ENCODE assay signal across 28 cellular contexts in genomic region chr18:57670046-57670445, GRCh38.
"Had no signal": no experiment of that assay in that cellular context is flagged by ENCODE, and none has a peak within 500 bp of the region (broad histone marks: within the 10 kb centered on the region; RNA-seq: fewer than 3 reads in every experiment).

No MANE protein-coding gene starts in this region.

- H3K9ac ChIP-seq: neural progenitor cell, parathyroid adenoma had no signal

- H3K27ac ChIP-seq: neural progenitor cell, ovary, parathyroid adenoma, psoas muscle, right lobe of liver, sigmoid colon, thoracic aorta, transverse colon, upper lobe of right lung, vagina had no signal

- H3K4me1 Mint-ChIP-seq: nephron, neural progenitor cell had no signal

- H3K36me3 ChIP-seq: neural progenitor cell, ovary, upper lobe of right lung had no signal

- ATAC-seq: natural killer cell; psoas muscle; right cardiac atrium; right lobe of liver; stimulated activated effector memory CD8-positive, alpha-beta T cell treated with anti-CD3 and anti-CD28 coated beads, Interleukin-12 subunit alpha, Interleukin-12 subunit beta, amount 100 ng/mL, for 72 hours; stimulated activated naive B cell treated with anti-CD40 and anti-IgM and Interleukin-4, amounts not matched to agents 10 μg/mL and 1 μg/mL and 100 μg/mL, for 72 hours; upper lobe of right lung had no signal

- H3K36me3 Mint-ChIP-seq: neural progenitor cell; stimulated activated effector memory CD8-positive, alpha-beta T cell treated with anti-CD3 and anti-CD28 coated beads, Interleukin-12 subunit alpha, Interleukin-12 subunit beta, amount 100 ng/mL, for 72 hours had no signal

- H3K9me3 ChIP-seq: ovary, sigmoid colon, thoracic aorta, thyroid gland, transverse colon, upper lobe of right lung, vagina had no signal

- H3K4me3 Mint-ChIP-seq: natural killer cell; nephron; neural progenitor cell; stimulated activated effector memory CD8-positive, alpha-beta T cell treated with anti-CD3 and anti-CD28 coated beads, Interleukin-12 subunit alpha, Interleukin-12 subunit beta, amount 100 ng/mL, for 72 hours; stimulated activated naive B cell treated with anti-CD40 and anti-IgM and Interleukin-4, amounts not matched to agents 10 μg/mL and 1 μg/mL and 100 μg/mL, for 72 hours; stimulated activated naive CD8-positive, alpha-beta T cell treated with anti-CD3 and anti-CD28 coated beads, Interleukin-15, Interleukin-2, amounts not matched to agents 100 ng/mL and 50 ng/mL, for 24 hours; type B pancreatic cell had no signal

- DNase-seq: natural killer cell; occipital lobe; ovary; posterior cingulate gyrus; psoas muscle; right cardiac atrium; right lobe of liver; sigmoid colon; small intestine; stimulated activated CD4-positive, alpha-beta T cell treated with anti-CD3 and anti-CD28 coated beads, Interleukin-15, amount 100 ng/mL, for 24 hours; stimulated activated CD4-positive, alpha-beta T cell treated with anti-CD3 and anti-CD28 coated beads, Interleukin-2, amount 100 ng/mL, for 24 hours; stimulated activated CD4-positive, alpha-beta T cell treated with anti-CD3 and anti-CD28 coated beads, Interleukin-2, amount 100 ng/mL, for 48 hours; stimulated activated CD4-positive, alpha-beta T cell treated with anti-CD3 and anti-CD28 coated beads, Interleukin-4, amount 100 ng/mL, for 24 hours; stimulated activated naive B cell treated with anti-CD40 and anti-IgM and Interleukin-4, amounts not matched to agents 10 μg/mL and 1 μg/mL and 100 μg/mL, for 72 hours; stimulated activated naive CD4-positive, alpha-beta T cell treated with Interleukin-2 at 50 U/mL for 16 hours; stomach; transverse colon; upper lobe of right lung had no signal

- H3K27me3 ChIP-seq: neural progenitor cell, ovary, right lobe of liver, sigmoid colon, stomach, thyroid gland, transverse colon, upper lobe of right lung, vagina had no signal

- H3K27me3 Mint-ChIP-seq: progenitor cell of endocrine pancreas; stimulated activated naive B cell treated with anti-CD40 and anti-IgM and Interleukin-4, amounts not matched to agents 10 μg/mL and 1 μg/mL and 100 μg/mL, for 72 hours; stimulated activated naive CD8-positive, alpha-beta T cell treated with anti-CD3 and anti-CD28 coated beads, Interleukin-15, Interleukin-2, amounts not matched to agents 100 ng/mL and 50 ng/mL, for 24 hours; type B pancreatic cell had no signal

- H3K4me1 ChIP-seq: parathyroid adenoma, psoas muscle had no signal

- H3K27ac Mint-ChIP-seq: natural killer cell; nephron; neural progenitor cell; progenitor cell of endocrine pancreas; stimulated activated effector memory CD8-positive, alpha-beta T cell treated with anti-CD3 and anti-CD28 coated beads, Interleukin-12 subunit alpha, Interleukin-12 subunit beta, amount 100 ng/mL, for 72 hours; stimulated activated naive B cell treated with anti-CD40 and anti-IgM and Interleukin-4, amounts not matched to agents 10 μg/mL and 1 μg/mL and 100 μg/mL, for 72 hours; stimulated activated naive CD8-positive, alpha-beta T cell treated with anti-CD3 and anti-CD28 coated beads, Interleukin-15, Interleukin-2, amounts not matched to agents 100 ng/mL and 50 ng/mL, for 24 hours; type B pancreatic cell had no signal

- H3K4me3 ChIP-seq: neural progenitor cell, ovary, psoas muscle, right lobe of liver, sigmoid colon, stomach, thoracic aorta, thyroid gland, transverse colon, upper lobe of right lung, vagina had no signal
